ENCODE assay signal across 21 cellular contexts in the genomic region with DNA sequence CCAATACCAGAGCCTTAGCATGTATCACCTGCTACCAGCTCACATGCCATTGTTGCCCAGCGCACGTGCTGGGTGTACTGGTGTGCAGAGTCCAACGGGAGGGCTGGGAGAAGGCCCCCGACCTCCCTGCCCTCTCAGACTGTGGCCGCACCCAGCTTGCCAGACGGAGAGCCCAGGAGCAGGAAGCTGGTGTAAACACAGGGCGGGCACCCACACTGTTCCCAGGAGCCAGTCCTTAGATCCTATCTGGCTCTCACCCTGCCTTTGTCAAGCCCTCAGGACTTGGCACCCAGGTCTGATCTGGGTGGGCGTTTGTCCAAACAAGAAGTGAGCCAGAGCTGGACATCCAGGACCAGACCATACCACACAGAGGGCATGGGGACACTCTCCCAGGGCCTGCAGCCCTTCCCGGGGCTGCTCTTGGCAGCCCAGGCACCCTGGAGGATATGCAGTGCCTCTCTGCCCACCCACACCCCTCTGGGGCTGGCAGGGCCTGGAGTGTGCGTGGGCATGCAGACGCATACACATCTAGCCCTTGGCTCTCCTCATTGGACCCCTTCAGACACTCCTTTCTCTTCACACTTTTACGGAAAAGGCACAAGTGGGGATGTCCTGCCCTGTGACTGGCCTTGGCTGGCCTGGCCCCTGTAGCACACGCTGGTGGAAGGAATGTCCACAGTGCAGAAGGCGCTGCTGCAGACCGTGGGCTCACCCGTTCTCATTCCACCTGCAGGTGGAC. TPM values are rescaled to one million over a fixed set of nuclear protein-coding genes. Genes with fewer than 3 reads are reported as not detected.
DNase-seq lines count a peak whose midpoint lies in the region; ATAC-seq and TF ChIP-seq lines count a peak whose summit lies in the region.
"Had no signal": no experiment of that assay in that cellular context is flagged by ENCODE, and none has a peak within 500 bp of the region (broad histone marks: within the 10 kb centered on the region; RNA-seq: fewer than 3 reads in every experiment).

No MANE protein-coding gene starts in this region.

- no peak for TF ChIP-seq POLR2A in heart left ventricle (IDR thresholded peaks at IDR 0.05)

- H3K27ac ChIP-seq in heart left ventricle (peak overlapping the region in 1 of 12 donors; percentile 12), neuronal stem cell (replicated peaks; ENCODE audit: low read length) (no peak overlapping the region)
- H3K27ac ChIP-seq: BLaER1 treated with 17β-estradiol and CSF1 and Interleukin-3, amounts not matched to agents 10 nM and 100 nM; RWPE1 had no signal

- no peak for TF ChIP-seq CTCF in heart left ventricle (IDR thresholded peaks at IDR 0.05)

- H3K14ac ChIP-seq in neuronal stem cell (ENCODE audit: low read length): no peak overlapping the region

- H2AFZ ChIP-seq in neuronal stem cell (ENCODE audit: low read length): no peak overlapping the region

- intact Hi-C loops in heart left ventricle (cut with DNase I) (no loop called here), cardiac septum (cut with DNase I) (no loop called here)

- H2BK15ac ChIP-seq in neuronal stem cell (ENCODE audit: low read length): no peak overlapping the region

- H2AK5ac ChIP-seq in neuronal stem cell (ENCODE audit: low read depth, low read length): no peak overlapping the region

- DNase-seq in heart left ventricle (peak in 1 of 5 donors; percentile 33), cardiac septum (ENCODE audit: low spot score) (no peak), left lobe of liver (ENCODE audit: low spot score) (peak; percentile 92), neuronal stem cell (ENCODE audit: low spot score) (no peak), COR-L47 (lab: John Stamatoyannopoulos, UW) (no peak), HAP-1 (ENCODE audit: low spot score in 2 of 2) (no peak)
- DNase-seq: activated CD4-positive, alpha-beta T cell treated with anti-CD3 and anti-CD28 coated beads for 48 hours; foreskin fibroblast; hypothalamus; islet precursor cell; NCI-H1417 treated with DMSO at 0.1 percent for 48 hours; NK-92 treated with Interleukin-12 subunit alpha and Interleukin-12 subunit beta, amount 100 ng/mL, for 24 hours; occipital lobe; stimulated activated CD4-positive, alpha-beta T cell treated with anti-CD3 and anti-CD28 coated beads, Interleukin-1b, Interleukin-23, amount 100 ng/mL, for 48 hours; stimulated activated naive CD4-positive, alpha-beta T cell treated with Interleukin-2 at 50 U/mL for 16 hours had no signal

- no peaks in the 10 kb centered on the region for H3K79me1 ChIP-seq in neuronal stem cell (ENCODE audit: low read depth, low read length)

- H3K9ac ChIP-seq in neuronal stem cell (ENCODE audit: low read depth, low read length, poor library complexity): no peak overlapping the region
- H3K9ac ChIP-seq: BLaER1 treated with 17β-estradiol and CSF1 and Interleukin-3, amounts not matched to agents 10 nM and 100 nM had no signal

- H3K9me3 ChIP-seq in heart left ventricle (no peaks in the 10 kb centered on the region), neuronal stem cell (replicated peaks in 1 of 2; ENCODE audit: control insufficient read depth in 2 of 2, insufficient read depth in 1 of 2, low read depth in 1 of 2, low read length in 2 of 2) (no peaks in the 10 kb centered on the region), HAP-1 (no peaks in the 10 kb centered on the region)
- H3K9me3 ChIP-seq: BLaER1 treated with 17β-estradiol and CSF1 and Interleukin-3, amounts not matched to agents 10 nM and 100 nM had no signal

- no peak overlapping the region for H3K4me3 ChIP-seq in heart left ventricle
- H3K4me3 ChIP-seq in neuronal stem cell (ENCODE audit: low read length in 2 of 2): no peak overlapping the region
- no peak overlapping the region for H3K4me3 ChIP-seq in HAP-1
- H3K4me3 ChIP-seq: BLaER1 treated with 17β-estradiol and CSF1 and Interleukin-3, amounts not matched to agents 10 nM and 100 nM had no signal

- ATAC-seq in heart left ventricle (peak; percentile 33 to 80 (median 56)), left lobe of liver (peak; percentile 90), GM21786 (IDR thresholded peaks at IDR 0.05; ENCODE audit: unreplicated experiment) (no peak), HG03139 (IDR thresholded peaks at IDR 0.05; ENCODE audit: unreplicated experiment) (no peak)

- H3K23ac ChIP-seq in neuronal stem cell (ENCODE audit: low read depth, low read length, poor library complexity): peak overlapping the region; percentile 44

- no peak overlapping the region for H4K8ac ChIP-seq in neuronal stem cell (ENCODE audit: low read depth, low read length)

- H3K27me3 ChIP-seq in heart left ventricle (no peaks in the 10 kb centered on the region), neuronal stem cell (ENCODE audit: control insufficient read depth in 3 of 3, insufficient read depth in 3 of 3, low read depth in 1 of 3, low read length in 3 of 3) (peaks cover 0 to 14% (median 0%) of the 10 kb centered on the region in 3 experiments), HAP-1 (ENCODE audit: low read depth) (peaks cover 2% of the 10 kb centered on the region; the same call in 1 of the 2 replicates)
- H3K27me3 ChIP-seq: BLaER1 treated with 17β-estradiol and CSF1 and Interleukin-3, amounts not matched to agents 10 nM and 100 nM had no signal

- no peak overlapping the region for H3K4ac ChIP-seq in neuronal stem cell (ENCODE audit: low read length)

- in situ Hi-C loops in HAP-1 (cut with MboI; ENCODE audit: low sequenced_read_pairs): no loop called here

- no peak overlapping the region for H2BK5ac ChIP-seq in neuronal stem cell (ENCODE audit: low read length)

- peak overlapping the region; percentile 16 for H3K18ac ChIP-seq in neuronal stem cell (ENCODE audit: low read length)

- no peak overlapping the region for H3K4me2 ChIP-seq in neuronal stem cell (ENCODE audit: insufficient read depth, low read length, poor library complexity, severe bottlenecking)
- H3K4me2 ChIP-seq: BLaER1 treated with 17β-estradiol and CSF1 and Interleukin-3, amounts not matched to agents 10 nM and 100 nM had no signal

- H2BK12ac ChIP-seq in neuronal stem cell (ENCODE audit: low read length): no peak overlapping the region

- H4K91ac ChIP-seq in neuronal stem cell (ENCODE audit: low read depth, low read length, poor library complexity): no peak overlapping the region

- WGBS in heart left ventricle, 4 donors: 55 to 71% (median 65%) methylated on average over 15 to 16 of the region's 16 CpGs
- no CpG with 5 or more reads among the region's 16 CpGs for WGBS in neuronal stem cell (ENCODE audit: extremely low coverage in 2 of 2, insufficient read length in 2 of 2, insufficient replicate concordance in 1 of 2), 2 donors

- no peak overlapping the region for H2BK120ac ChIP-seq in neuronal stem cell (ENCODE audit: low read depth, low read length)

- H3K4me1 ChIP-seq in heart left ventricle (peaks cover 0 to 9% (median 1%) of the 10 kb centered on the region in 12 donors), neuronal stem cell (ENCODE audit: control insufficient read depth in 2 of 2, insufficient read depth in 1 of 2, low read depth in 1 of 2, low read length in 2 of 2) (peaks cover 0 to 4% of the 10 kb centered on the region in 2 donors), HAP-1 (no peaks in the 10 kb centered on the region)

- no peaks in the 10 kb centered on the region for H3K36me3 ChIP-seq in heart left ventricle
- no peaks in the 10 kb centered on the region for H3K36me3 ChIP-seq in neuronal stem cell (replicated peaks in 1 of 2; ENCODE audit: control insufficient read depth in 2 of 2, insufficient read depth in 2 of 2, low read length in 2 of 2)
- H3K36me3 ChIP-seq in HAP-1 (replicated peaks): no peaks in the 10 kb centered on the region
- H3K36me3 ChIP-seq: BLaER1 treated with 17β-estradiol and CSF1 and Interleukin-3, amounts not matched to agents 10 nM and 100 nM had no signal

RNA-seq across cellular contexts. Expression of a gene that starts 19.9 kb away (rescaled TPM):
- total RNA-seq in heart left ventricle: 10 to 100 TPM; 16.8 to 79.0 (median 36.6) TPM
- 10 to 100 TPM; 39.5 to 77.7 TPM for polyA plus RNA-seq in heart left ventricle
- 9.3 TPM for total RNA-seq in cardiac septum
- 10.4 TPM for total RNA-seq in left lobe of liver
- polyA plus RNA-seq in neuronal stem cell (2013, experiment 1 of 2): 2.0 TPM
- 2.1 TPM for polyA plus RNA-seq in neuronal stem cell (2013, experiment 2 of 2)
- total RNA-seq: M059J, mesothelial cell of epicardium had no signal

Comparison
In these comparisons a context has a peak if more than half of its experiments do, and no peak if none do; other contexts are left out.
1. ATAC-seq: peak in heart left ventricle (4 of 4) and left lobe of liver (single experiment); none in GM21786 (single experiment) and HG03139 (single experiment).